In the genomic region with DNA sequence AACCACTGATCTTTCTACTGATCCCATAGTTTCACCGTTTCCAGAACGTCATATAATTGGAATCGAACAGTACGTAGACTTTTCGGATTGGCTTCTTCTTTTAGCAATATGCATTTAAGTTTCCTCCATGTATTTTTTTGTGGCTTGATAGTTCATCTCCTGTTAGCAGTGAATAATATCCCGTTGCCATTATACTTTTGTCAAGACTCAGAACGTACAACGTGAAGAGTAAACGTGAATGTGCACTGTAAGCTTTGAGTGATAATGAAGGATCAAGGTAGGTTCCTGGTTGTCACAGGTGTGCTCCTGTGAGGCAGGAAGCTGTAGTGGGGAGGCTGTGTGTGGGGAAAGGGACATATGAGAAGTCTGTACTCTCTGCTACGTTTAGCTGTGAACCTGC, we compare ENCODE assay signal across 8 cellular contexts.
A peak's percentile ranks its signal among the peaks of the same experiment; 100 is the strongest.
DNase-seq lines count a peak whose midpoint lies in the region; ATAC-seq, FAIRE-seq and TF ChIP-seq lines count a peak whose summit lies in the region.
"Not testable (repeated sequence)": the region's sequence is repeated elsewhere in the genome, so short reads cannot be mapped to it uniquely, and the experiment has no call there.

No MANE protein-coding gene starts in this region.

- DNase-seq in Ammon's horn (ENCODE audit: low spot score): peak; percentile 32
- DNase-seq in IMR-90: peak; percentile 26
- peak; percentile 4 for DNase-seq in NB4 (ENCODE audit: low read depth)
- DNase-seq in activated CD4-positive, alpha-beta T cell treated with anti-CD3 and anti-CD28 coated beads, Interleukin-2, amount 10 ng/mL, durations not matched to agents 24 days and 14 days: peak; percentile 59
- DNase-seq in cerebellar cortex (ENCODE audit: low spot score): peak; percentile 22
- DNase-seq in inferior parietal cortex (ENCODE audit: extremely low spot score): peak; percentile 25
- peak; percentile 57 for DNase-seq in medulla oblongata (ENCODE audit: extremely low spot score)
- peak; percentile 16 for DNase-seq in small intestine

- peaks cover 14% of the 10 kb centered on the region for H3K9me3 ChIP-seq in IMR-90 (ENCODE audit: control insufficient read depth, insufficient read depth, low read length)
- H3K9me3 ChIP-seq in small intestine (ENCODE audit: control insufficient read depth, low read depth): not testable (repeated sequence)

- peaks cover 15% of the 10 kb centered on the region for H3K27me3 Mint-ChIP-seq in activated CD4-positive, alpha-beta T cell treated with anti-CD3 and anti-CD28 coated beads, Interleukin-2, amount 10 ng/mL, durations not matched to agents 24 days and 14 days

- not testable (repeated sequence) for H2BK20ac ChIP-seq in IMR-90 (ENCODE audit: low read depth, low read length)

- H3K56ac ChIP-seq in IMR-90 (ENCODE audit: extremely low read depth, insufficient read depth, low read length): not testable (repeated sequence)

- H4K91ac ChIP-seq in IMR-90 (ENCODE audit: insufficient read depth, low read depth, low read length): not testable (repeated sequence)

- intact Hi-C loops in IMR-90 (cut with micrococcal nuclease); activated CD4-positive, alpha-beta T cell treated with anti-CD3 and anti-CD28 coated beads, Interleukin-2, amount 10 ng/mL, durations not matched to agents 24 days and 14 days (cut with micrococcal nuclease): not testable (repeated sequence)

- peaks cover 21% of the 10 kb centered on the region for H3K9me3 Mint-ChIP-seq in activated CD4-positive, alpha-beta T cell treated with anti-CD3 and anti-CD28 coated beads, Interleukin-2, amount 10 ng/mL, durations not matched to agents 24 days and 14 days

- H3K18ac ChIP-seq in IMR-90 (ENCODE audit: low read depth, low read length): not testable (repeated sequence)

- not testable (repeated sequence) for FAIRE-seq in small intestine (lab: Jason Lieb, UNC)

- not testable (repeated sequence) for H2AFZ ChIP-seq in IMR-90 (replicated peaks; ENCODE audit: low read length, poor library complexity)

- H3K14ac ChIP-seq in IMR-90 (replicated peaks; ENCODE audit: low read depth, low read length): not testable (repeated sequence)

- not testable (repeated sequence) for H3K9me1 ChIP-seq in IMR-90 (ENCODE audit: insufficient read depth, low read length)

- H2BK120ac ChIP-seq in IMR-90 (ENCODE audit: low read depth, low read length): not testable (repeated sequence)

- WGBS in IMR-90 (ENCODE audit: extremely low coverage in 2 of 2, insufficient read length in 1 of 2), 2 experiments: 56% methylated on average over 4 of the region's 10 CpGs; no CpG with 5 or more reads in 1 of the 2 experiments
- 63 to 68% (median 66%) methylated on average over 10 of the region's 10 CpGs for WGBS in small intestine, 3 donors

- H3K27ac ChIP-seq in IMR-90 (ENCODE audit: insufficient read depth, low read length); small intestine (ENCODE audit: low read depth in 1 of 2, low read length in 1 of 2): not testable (repeated sequence)

- not testable (repeated sequence) for H3K23ac ChIP-seq in IMR-90 (ENCODE audit: low read depth, low read length)

- H2AK5ac ChIP-seq in IMR-90 (ENCODE audit: low read depth, low read length): not testable (repeated sequence)

- H4K8ac ChIP-seq in IMR-90 (ENCODE audit: low read depth in 2 of 2, low read length in 2 of 2): not testable (repeated sequence)

- H3K4me3 ChIP-seq in IMR-90 (ENCODE audit: insufficient read depth, low read depth, low read length); NB4 (ENCODE audit: low read depth, low read length); small intestine (ENCODE audit: low read depth in 1 of 2, low read length in 2 of 2): not testable (repeated sequence)

- not testable (repeated sequence) for BruUV-seq in IMR-90 (replicated peaks; lab: Mats Ljungman, UMichigan)

- in situ Hi-C loops in IMR-90 (cut with MboI; ENCODE audit: low sequenced_read_pairs): not testable (repeated sequence)

- H3K4me1 ChIP-seq in IMR-90 (ENCODE audit: control insufficient read depth, insufficient read depth, low read length); small intestine (ENCODE audit: control insufficient read depth in 2 of 2, insufficient read depth in 1 of 2, low read depth in 1 of 2, low read length in 1 of 2): not testable (repeated sequence)

- not testable (repeated sequence) for TF ChIP-seq RAD21 in IMR-90 (IDR thresholded peaks at IDR 0.05; ENCODE audit: low read length)

- H3K4me2 ChIP-seq in IMR-90 (ENCODE audit: low read depth, low read length): not testable (repeated sequence)

- H2BK5ac ChIP-seq in IMR-90 (ENCODE audit: low read depth, low read length, poor library complexity, severe bottlenecking): not testable (repeated sequence)

- ATAC-seq in IMR-90 (ENCODE audit: low read depth): not testable (repeated sequence)

- dilution Hi-C loops in IMR-90 (cut with HindIII; ENCODE audit: low sequenced_read_pairs, unreplicated experiment): not testable (repeated sequence)

- H3K27ac Mint-ChIP-seq in activated CD4-positive, alpha-beta T cell treated with anti-CD3 and anti-CD28 coated beads, Interleukin-2, amount 10 ng/mL, durations not matched to agents 24 days and 14 days: not testable (repeated sequence)

- H4K5ac ChIP-seq in IMR-90 (ENCODE audit: low read depth, low read length): not testable (repeated sequence)

- H3K36me3 ChIP-seq in IMR-90 (ENCODE audit: control insufficient read depth, insufficient read depth, low read length); small intestine (ENCODE audit: control insufficient read depth in 2 of 2, insufficient read depth in 2 of 2, low read length in 2 of 2): not testable (repeated sequence)

- H3K4me3 Mint-ChIP-seq in activated CD4-positive, alpha-beta T cell treated with anti-CD3 and anti-CD28 coated beads, Interleukin-2, amount 10 ng/mL, durations not matched to agents 24 days and 14 days: not testable (repeated sequence)

- POLR2A ChIA-PET in IMR-90 (lab: Charles Lee; ENCODE audit: unreplicated experiment): not testable (repeated sequence)

- H3K27me3 ChIP-seq in IMR-90 (ENCODE audit: control insufficient read depth, insufficient read depth, low read length); small intestine (ENCODE audit: control insufficient read depth in 2 of 2, insufficient read depth in 2 of 2, low read length in 2 of 2): not testable (repeated sequence)

- H3K79me1 ChIP-seq in IMR-90 (ENCODE audit: low read depth in 1 of 2, low read length in 2 of 2): not testable (repeated sequence)

- not testable (repeated sequence) for TF ChIP-seq POLR2A in IMR-90 (IDR thresholded peaks at IDR 0.05; ENCODE audit: low read depth, low read length); NB4 (IDR thresholded peaks at IDR 0.05; ENCODE audit: extremely low read depth, insufficient read length)

- H4K20me1 ChIP-seq in IMR-90 (ENCODE audit: insufficient read depth, low read length): not testable (repeated sequence)

- TF ChIP-seq CTCF in IMR-90 (conservative IDR thresholded peaks at IDR 0.05; ENCODE audit: low read depth, low read length); NB4 (IDR thresholded peaks at IDR 0.05; ENCODE audit: low read depth, low read length): not testable (repeated sequence)

- not testable (repeated sequence) for H3K36me3 Mint-ChIP-seq in activated CD4-positive, alpha-beta T cell treated with anti-CD3 and anti-CD28 coated beads, Interleukin-2, amount 10 ng/mL, durations not matched to agents 24 days and 14 days (ENCODE audit: low read depth)

- H2AK9ac ChIP-seq in IMR-90 (replicated peaks; ENCODE audit: low read depth, low read length, poor library complexity): not testable (repeated sequence)

- H3K4ac ChIP-seq in IMR-90 (ENCODE audit: low read depth, low read length): not testable (repeated sequence)

- not testable (repeated sequence) for H3K9ac ChIP-seq in IMR-90 (ENCODE audit: low read depth, low read length)

- not testable (repeated sequence) for H2BK15ac ChIP-seq in IMR-90 (ENCODE audit: low read depth, low read length)

- CTCF ChIA-PET in IMR-90 (lab: Yijun Ruan, JAX): not testable (repeated sequence)

- peaks cover 16% of the 10 kb centered on the region for H3K4me1 Mint-ChIP-seq in activated CD4-positive, alpha-beta T cell treated with anti-CD3 and anti-CD28 coated beads, Interleukin-2, amount 10 ng/mL, durations not matched to agents 24 days and 14 days

Comparison
In these comparisons a context has a peak if more than half of its experiments do, and no peak if none do; other contexts are left out.
1. DNase-seq: peak in every context shown above with its lines; median percentile 59 in activated CD4-positive, alpha-beta T cell treated with anti-CD3 and anti-CD28 coated beads, Interleukin-2, amount 10 ng/mL, durations not matched to agents 24 days and 14 days; 57 in medulla oblongata; 32 in Ammon's horn; 26 in IMR-90; 25 in inferior parietal cortex; 22 in cerebellar cortex; 16 in small intestine; 4 in NB4.